ENCODE assay signal across 20 cellular contexts in genomic region chr3:194185225-194185624, GRCh38. TPM values are rescaled to one million over a fixed set of nuclear protein-coding genes. Genes with fewer than 3 reads are reported as not detected.
DNase-seq lines count a peak whose midpoint lies in the region; ATAC-seq and TF ChIP-seq lines count a peak whose summit lies in the region.
"Had no signal": no experiment of that assay in that cellular context is flagged by ENCODE, and none has a peak within 500 bp of the region (broad histone marks: within the 10 kb centered on the region; RNA-seq: fewer than 3 reads in every experiment).

No MANE protein-coding gene starts in this region.

- no peaks in the 10 kb centered on the region for H3K27me3 ChIP-seq in hepatocyte
- H3K27me3 ChIP-seq in osteoblast (ENCODE audit: insufficient read depth, low read length), result no peaks in the 10 kb centered on the region
- H3K27me3 ChIP-seq in right lobe of liver, result no peaks in the 10 kb centered on the region
- H3K27me3 ChIP-seq: BE2C had no signal

- TF ChIP-seq POLR2A in right lobe of liver (IDR thresholded peaks at IDR 0.05), result no peak

- H3K9me2 ChIP-seq in hepatocyte (replicated peaks; ENCODE audit: insufficient read depth), result no peaks in the 10 kb centered on the region

- H3K4me1 ChIP-seq in hepatocyte (ENCODE audit: insufficient read depth) (peaks cover 24% of the 10 kb centered on the region), osteoblast (ENCODE audit: insufficient read depth, low read length) (peaks cover 4% of the 10 kb centered on the region), right lobe of liver (peaks cover 0 to 18% (median 0%) of the 10 kb centered on the region in 4 donors)

- H3K9me3 ChIP-seq in hepatocyte (ENCODE audit: low read depth) (no peaks in the 10 kb centered on the region), osteoblast (ENCODE audit: low read depth, low read length) (no peaks in the 10 kb centered on the region), right lobe of liver (no peaks in the 10 kb centered on the region)
- H3K9me3 ChIP-seq: BE2C had no signal

- no peaks in the 10 kb centered on the region for H3K9me3 Mint-ChIP-seq in activated naive CD4-positive, alpha-beta T cell treated with anti-CD3 and anti-CD28 coated beads, Interleukin-2, amount 50 U/mL, for 72 hours
- H3K9me3 Mint-ChIP-seq: CD4-positive, alpha-beta T cell had no signal

- no peak for TF ChIP-seq CTCF in hepatocyte (IDR thresholded peaks at IDR 0.05; ENCODE audit: poor library complexity)
- no peak for TF ChIP-seq CTCF in osteoblast (IDR thresholded peaks at IDR 0.05; ENCODE audit: extremely low read depth, low read depth, low read length)
- TF ChIP-seq CTCF in right lobe of liver (IDR thresholded peaks at IDR 0.05), result no peak

- no peak overlapping the region for H3K4me2 ChIP-seq in hepatocyte
- H3K4me2 ChIP-seq in osteoblast (ENCODE audit: insufficient read depth, low read length), result no peak overlapping the region

- WGBS in hepatocyte (ENCODE audit: low lambda C conversion rate, missing lambda C conversion rate), result 87% methylated on average over 9 of the region's 9 CpGs
- WGBS in right lobe of liver (ENCODE audit: insufficient coverage, low coverage, low lambda C conversion rate, missing lambda C conversion rate), result 91% methylated on average over 8 of the region's 9 CpGs

- no peak for ATAC-seq in right lobe of liver
- no peak for ATAC-seq in activated naive CD4-positive, alpha-beta T cell treated with anti-CD3 and anti-CD28 coated beads, Interleukin-2, amount 50 U/mL, for 72 hours
- ATAC-seq: GM12878, K562 had no signal

- no peak overlapping the region for H3K27ac Mint-ChIP-seq in activated naive CD4-positive, alpha-beta T cell treated with anti-CD3 and anti-CD28 coated beads, Interleukin-2, amount 50 U/mL, for 72 hours
- H3K27ac Mint-ChIP-seq: CD4-positive, alpha-beta T cell had no signal

- H2AFZ ChIP-seq in hepatocyte (no peak overlapping the region), osteoblast (ENCODE audit: low read length) (no peak overlapping the region)
- H2AFZ ChIP-seq: GM23248 had no signal

- H3K4me3 ChIP-seq in hepatocyte (no peak overlapping the region), osteoblast (ENCODE audit: insufficient read depth, low read length) (no peak overlapping the region), right lobe of liver (no peak overlapping the region)
- H3K4me3 ChIP-seq: GM12878, GM23248, K562, PC-9 had no signal

- H3K36me3 ChIP-seq in hepatocyte (replicated peaks; ENCODE audit: insufficient read depth, low read depth), result no peaks in the 10 kb centered on the region
- no peaks in the 10 kb centered on the region for H3K36me3 ChIP-seq in osteoblast (ENCODE audit: insufficient read depth, low read length)
- H3K36me3 ChIP-seq in right lobe of liver, result no peaks in the 10 kb centered on the region
- H3K36me3 ChIP-seq: BE2C had no signal

- no peaks in the 10 kb centered on the region for H3K79me2 ChIP-seq in hepatocyte
- no peaks in the 10 kb centered on the region for H3K79me2 ChIP-seq in osteoblast (ENCODE audit: insufficient read depth, low read length)

- peak; percentile 68 for DNase-seq in DMS53 (lab: John Stamatoyannopoulos, UW)
- DNase-seq in DMS53 treated with DMSO at 0.1 percent for 48 hours (lab: John Stamatoyannopoulos, UW; ENCODE audit: unreplicated experiment), result no peak
- peak; percentile 36 for DNase-seq in NCI-H2029 treated with DMSO at 0.1 percent for 48 hours (lab: John Stamatoyannopoulos, UW)
- DNase-seq in hepatocyte (ENCODE audit: low spot score), result no peak
- DNase-seq in osteoblast (ENCODE audit: insufficient read length, low spot score, missing footprints), result peak; percentile 11
- no peak for DNase-seq in right lobe of liver
- DNase-seq in NCI-H446 treated with DMSO at 0.1 percent for 48 hours (lab: John Stamatoyannopoulos, UW), result no peak
- no peak for DNase-seq in activated naive CD4-positive, alpha-beta T cell treated with anti-CD3 and anti-CD28 coated beads, Interleukin-2, amount 50 U/mL, for 72 hours (ENCODE audit: low spot score in 2 of 2)
- DNase-seq: 8988T; BE2C; CD4-positive, alpha-beta T cell; GDM1; GM23248; HCEC 1CT; MV-4-11; NCI-H2107; NCI-H526 had no signal

- peak overlapping the region; percentile 69 for H3K27ac ChIP-seq in hepatocyte
- no peak overlapping the region for H3K27ac ChIP-seq in osteoblast (ENCODE audit: low read depth, low read length)
- H3K27ac ChIP-seq in right lobe of liver, result no peak overlapping the region
- H3K27ac ChIP-seq: GM23248, PC-9 had no signal

- no peaks in the 10 kb centered on the region for H3K36me3 Mint-ChIP-seq in activated naive CD4-positive, alpha-beta T cell treated with anti-CD3 and anti-CD28 coated beads, Interleukin-2, amount 50 U/mL, for 72 hours

- H4K20me1 ChIP-seq in hepatocyte (ENCODE audit: insufficient read depth, poor library complexity, severe bottlenecking) (no peaks in the 10 kb centered on the region), osteoblast (ENCODE audit: insufficient read depth, low read length) (no peaks in the 10 kb centered on the region)

- intact Hi-C loops in right lobe of liver (cut with DNase I), result no loop called here

RNA-seq across cellular contexts. Expression of gene HES1, which starts 49.3 kb away (rescaled TPM):
- total RNA-seq in hepatocyte (132 and 136 TPM in 2 replicates), osteoblast (4.4 and 4.7 TPM in 2 replicates), right lobe of liver (10 to 100 TPM; 12.9 to 40.3 (median 23.4) TPM)
- polyA plus RNA-seq in hepatocyte, result 131 and 142 TPM in 2 replicates
- total RNA-seq in activated naive CD4-positive, alpha-beta T cell treated with anti-CD3 and anti-CD28 coated beads, Interleukin-2, amount 50 U/mL, for 72 hours, result 1 to 10 TPM in 1 of 2 donors, not detected in 1; 2.5 TPM

Comparison
In these comparisons a context has a peak if more than half of its experiments do, and no peak if none do; other contexts are left out.
1. DNase-seq: peak in DMS53 (single experiment), NCI-H2029 treated with DMSO at 0.1 percent for 48 hours (single experiment) and osteoblast (single experiment); none in DMS53 treated with DMSO at 0.1 percent for 48 hours (single experiment), hepatocyte (single experiment), right lobe of liver (0 of 3), NCI-H446 treated with DMSO at 0.1 percent for 48 hours (single experiment) and activated naive CD4-positive, alpha-beta T cell treated with anti-CD3 and anti-CD28 coated beads, Interleukin-2, amount 50 U/mL, for 72 hours (0 of 2).